ENCODE assay signal across 1 cellular context in genomic region chr15:49154359-49154758, GRCh38.
TF ChIP-seq lines count a peak whose summit lies in the region.

No MANE protein-coding gene starts in this region.

TF ChIP-seq in HepG2, 621 proteins besides CTCF, POLR2A, EP300 and RAD21 (continued from another document):
- no peak for TF ChIP-seq ZNF446 (CRISPR knock-in tag; IDR thresholded peaks at IDR 0.05)
- no peak for TF ChIP-seq ATAD3A (CRISPR knock-in tag; IDR thresholded peaks at IDR 0.05)
- TF ChIP-seq FOXK1 (CRISPR knock-in tag; IDR thresholded peaks at IDR 0.05; ENCODE audit: borderline replicate concordance, low read depth) = no peak
- TF ChIP-seq GTF2F1 (IDR thresholded peaks at IDR 0.05; ENCODE audit: low read length) = no peak
- no peak for TF ChIP-seq ZBTB38 (CRISPR knock-in tag; IDR thresholded peaks at IDR 0.05)
- no peak for TF ChIP-seq ZSCAN5A (CRISPR knock-in tag; IDR thresholded peaks at IDR 0.05; ENCODE audit: borderline replicate concordance)
- TF ChIP-seq ZNF331 (CRISPR knock-in tag; IDR thresholded peaks at IDR 0.05) = no peak
- TF ChIP-seq ZGPAT (CRISPR knock-in tag; IDR thresholded peaks at IDR 0.05) = no peak
- no peak for TF ChIP-seq ZNF407 (CRISPR knock-in tag; IDR thresholded peaks at IDR 0.05; ENCODE audit: not compliant biosample characterization)
- TF ChIP-seq AHR (CRISPR knock-in tag; IDR thresholded peaks at IDR 0.05) = no peak
- no peak for TF ChIP-seq SNAI1 (CRISPR knock-in tag; IDR thresholded peaks at IDR 0.05; ENCODE audit: borderline replicate concordance)
- TF ChIP-seq YEATS4 (CRISPR knock-in tag; IDR thresholded peaks at IDR 0.05; ENCODE audit: borderline replicate concordance) = no peak
